In the genomic region with DNA sequence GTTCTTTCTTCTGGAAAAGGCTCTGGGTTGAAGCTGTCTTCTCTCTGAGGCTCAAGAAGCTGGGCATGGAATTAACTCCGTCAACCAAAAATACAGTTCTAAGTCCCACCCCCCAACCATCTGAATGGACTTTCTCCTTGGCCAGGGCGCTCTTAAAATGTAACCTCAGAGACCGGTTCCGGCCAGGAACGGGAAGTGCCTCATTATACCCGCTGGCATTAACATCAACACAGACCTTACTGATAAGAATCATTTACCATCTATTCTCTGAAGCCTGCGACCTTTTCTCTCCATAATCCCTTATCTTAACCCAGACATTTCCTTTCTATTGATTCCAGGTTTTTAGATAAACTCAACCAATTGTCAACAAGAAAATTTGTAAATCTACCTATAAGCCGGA, we compare ENCODE assay signal across 12 cellular contexts.
DNase-seq lines count a peak whose midpoint lies in the region; ATAC-seq and TF ChIP-seq lines count a peak whose summit lies in the region.
"Had no signal": no experiment of that assay in that cellular context is flagged by ENCODE, and none has a peak within 500 bp of the region (broad histone marks: within the 10 kb centered on the region; RNA-seq: fewer than 3 reads in every experiment).

No MANE protein-coding gene starts in this region.

- H3K27me3 ChIP-seq in Panc1 (ENCODE audit: control insufficient read depth, insufficient read depth, low read length): no peaks in the 10 kb centered on the region
- H3K27me3 ChIP-seq in neural progenitor cell: no peaks in the 10 kb centered on the region
- H3K27me3 ChIP-seq: stomach had no signal

- H3K4me3 ChIP-seq in Panc1 (ENCODE audit: low read depth in 2 of 2, low read length in 2 of 2) (no peak overlapping the region), neural progenitor cell (no peak overlapping the region)
- H3K4me3 ChIP-seq: stomach had no signal

- H3K9me3 ChIP-seq in Panc1 (ENCODE audit: control insufficient read depth, insufficient read depth, low read depth, low read length): no peaks in the 10 kb centered on the region
- no peaks in the 10 kb centered on the region for H3K9me3 ChIP-seq in neural progenitor cell (ENCODE audit: low read depth)
- H3K9me3 ChIP-seq: stomach had no signal

- H3K36me3 ChIP-seq in Panc1 (ENCODE audit: control insufficient read depth, insufficient read depth, low read length) (no peaks in the 10 kb centered on the region), neural progenitor cell (no peaks in the 10 kb centered on the region)

- no peak for ATAC-seq in Panc1
- no peak for ATAC-seq in HG03135 (IDR thresholded peaks at IDR 0.05; ENCODE audit: unreplicated experiment)

- no peaks in the 10 kb centered on the region for H3F3A ChIP-seq in neural progenitor cell (ENCODE audit: low read depth)

- DNase-seq in CD14-positive monocyte (ENCODE audit: low spot score): no peak
- DNase-seq in Panc1 (ENCODE audit: low read depth, low spot score): no peak
- peak; percentile 57 for DNase-seq in dermis blood vessel endothelial cell
- no peak for DNase-seq in neural progenitor cell (ENCODE audit: low spot score)
- DNase-seq in chondrocyte (ENCODE audit: low spot score): no peak
- DNase-seq in DMS53 (lab: John Stamatoyannopoulos, UW): no peak
- DNase-seq in GM13977 (ENCODE audit: low spot score): no peak
- DNase-seq: amniotic stem cell, HCEC 1CT, mesenchymal stem cell, stomach had no signal

- H3K27me3 Mint-ChIP-seq in CD14-positive monocyte (ENCODE audit: low read depth in 3 of 3) (peaks cover 0 to 5% (median 3%) of the 10 kb centered on the region in 3 donors), neural progenitor cell (ENCODE audit: insufficient read depth, low read depth) (peaks cover 3% of the 10 kb centered on the region), chondrocyte (ENCODE audit: low read depth) (no peaks in the 10 kb centered on the region)

- H4K20me1 ChIP-seq in neural progenitor cell (ENCODE audit: low read depth): no peaks in the 10 kb centered on the region

- H3K4me2 ChIP-seq in neural progenitor cell: no peak overlapping the region

- in situ Hi-C loops in Panc1 (cut with HindIII; ENCODE audit: low pct_unique_long_range_greater_than_20kb, low sequenced_read_pairs) (no loop called here), GM13977 (cut with MboI; ENCODE audit: low pct_unique_long_range_greater_than_20kb, low sequenced_read_pairs, unreplicated experiment) (no loop called here)

- no peak for TF ChIP-seq CTCF in CD14-positive monocyte (IDR thresholded peaks at IDR 0.05)
- no peak for TF ChIP-seq CTCF in Panc1 (IDR thresholded peaks at IDR 0.05)
- no peak for TF ChIP-seq CTCF in neural progenitor cell (IDR thresholded peaks at IDR 0.05)
- TF ChIP-seq CTCF in chondrocyte (IDR thresholded peaks at IDR 0.05): no peak
- no peak for TF ChIP-seq CTCF in GM13977 (IDR thresholded peaks at IDR 0.05; ENCODE audit: extremely low read depth, insufficient read depth, missing control alignments)

- BruUV-seq in Panc1 (replicated peaks; lab: Mats Ljungman, UMichigan): no TSS peak

- H3K27ac ChIP-seq in Panc1 (ENCODE audit: low read length) (peak overlapping the region; percentile 80), neural progenitor cell (no peak overlapping the region)

- no peaks in the 10 kb centered on the region for H3K79me2 ChIP-seq in neural progenitor cell (ENCODE audit: low read depth)

- H3K4me3 Mint-ChIP-seq in CD14-positive monocyte (peak overlapping the region; percentile 67 to 87), neural progenitor cell (peak overlapping the region; percentile 21), chondrocyte (ENCODE audit: unreplicated experiment) (no peak overlapping the region)

- H2AFZ ChIP-seq in neural progenitor cell (replicated peaks): no peak overlapping the region

- H3K4me1 ChIP-seq in Panc1 (ENCODE audit: control insufficient read depth, insufficient read depth, low read length) (peaks cover 31% of the 10 kb centered on the region), neural progenitor cell (no peaks in the 10 kb centered on the region)

- peaks cover 18% of the 10 kb centered on the region for H3K4me1 Mint-ChIP-seq in CD14-positive monocyte
- H3K4me1 Mint-ChIP-seq in neural progenitor cell: no peaks in the 10 kb centered on the region
- H3K4me1 Mint-ChIP-seq in chondrocyte (ENCODE audit: low read depth): peaks cover 15% of the 10 kb centered on the region

- no peaks in the 10 kb centered on the region for H3K36me3 Mint-ChIP-seq in CD14-positive monocyte
- peaks cover 2% of the 10 kb centered on the region for H3K36me3 Mint-ChIP-seq in neural progenitor cell
- no peaks in the 10 kb centered on the region for H3K36me3 Mint-ChIP-seq in chondrocyte (ENCODE audit: low read depth)

- intact Hi-C loops in CD14-positive monocyte (cut with micrococcal nuclease): no loop called here
- intact Hi-C loops in Panc1 (cut with micrococcal nuclease; ENCODE audit: unreplicated experiment): no loop called here

- POLR2A ChIA-PET in Panc1 (lab: Charles Lee): no interaction called here

- CTCF ChIA-PET in Panc1 (lab: Charles Lee): interaction anchor here (0.6 to 1.1 kb wide), 2 partner anchors 66 to 207 kb away, joined by 3 to 7 read pairs; no protein-coding TSS in a partner anchor

- H3K9me3 Mint-ChIP-seq in CD14-positive monocyte (peaks cover 0 to 7% (median 0%) of the 10 kb centered on the region in 7 donors), neural progenitor cell (peaks cover 2% of the 10 kb centered on the region), chondrocyte (ENCODE audit: low read depth) (no peaks in the 10 kb centered on the region)

- H3K9ac ChIP-seq in neural progenitor cell: no peak overlapping the region

- H3K27ac Mint-ChIP-seq in CD14-positive monocyte (no peak overlapping the region), neural progenitor cell (no peak overlapping the region), chondrocyte (ENCODE audit: unreplicated experiment) (no peak overlapping the region)
